Comparison of ENCODE assay signal across 16 cellular contexts in genomic region chr21:35254006-35254751, GRCh38.
DNase-seq lines count a peak whose midpoint lies in the region; ATAC-seq and TF ChIP-seq lines count a peak whose summit lies in the region.
"Had no signal": no experiment of that assay in that cellular context is flagged by ENCODE, and none has a peak within 500 bp of the region (broad histone marks: within the 10 kb centered on the region; RNA-seq: fewer than 3 reads in every experiment).

No MANE protein-coding gene starts in this region.

- DNase-seq in natural killer cell treated with Interleukin-12 subunit alpha and Interleukin-12 subunit beta and Interleukin-15 and Interleukin-18, amount 100 ng/mL, for 72 hours (ENCODE audit: low spot score) = no peak
- DNase-seq in natural killer cell = no peak
- no peak for DNase-seq in left lung
- DNase-seq in UCSD-AML1 (lab: John Stamatoyannopoulos, UW; ENCODE audit: unreplicated experiment) = no peak
- no peak for DNase-seq in midbrain (lab: John Stamatoyannopoulos, UW)
- DNase-seq: amygdala, GDM1, kidney glomerular epithelial cell, MV-4-11, NCI-H526, posterior cingulate gyrus had no signal

- no peaks in the 10 kb centered on the region for H3K9me3 ChIP-seq in left lung

- H3K4me1 ChIP-seq in left lung = no peaks in the 10 kb centered on the region

- H3K27ac ChIP-seq in left lung = no peak overlapping the region

- peaks cover 12% of the 10 kb centered on the region for H3K36me3 Mint-ChIP-seq in natural killer cell treated with Interleukin-12 subunit alpha and Interleukin-12 subunit beta and Interleukin-15 and Interleukin-18, amount 100 ng/mL, for 72 hours
- H3K36me3 Mint-ChIP-seq in natural killer cell = no peaks in the 10 kb centered on the region
- H3K36me3 Mint-ChIP-seq in brain = no peaks in the 10 kb centered on the region

- peak overlapping the region; percentile 9 to 63 for H3K27ac Mint-ChIP-seq in natural killer cell treated with Interleukin-12 subunit alpha and Interleukin-12 subunit beta and Interleukin-15 and Interleukin-18, amount 100 ng/mL, for 72 hours
- H3K27ac Mint-ChIP-seq in natural killer cell (no peak overlapping the region), brain (peak overlapping the region in 3 of 5 experiments; percentile 39 to 96 (median 57))
- H3K27ac Mint-ChIP-seq: B cell; T-helper 1 cell treated with Interleukin-12 subunit alpha and Interleukin-12 subunit beta and Interleukin-4 antibody, amounts not matched to agents 30 μg/mL and 1 μg/mL, for 36 hours had no signal

- TF ChIP-seq CTCF in natural killer cell (IDR thresholded peaks at IDR 0.05) (no peak), brain (conservative IDR thresholded peaks at IDR 0.05) (no peak), left lung (IDR thresholded peaks at IDR 0.05) (no peak)

- H3K4me1 Mint-ChIP-seq in natural killer cell treated with Interleukin-12 subunit alpha and Interleukin-12 subunit beta and Interleukin-15 and Interleukin-18, amount 100 ng/mL, for 72 hours (ENCODE audit: low read depth in 2 of 2) = peaks cover 9 to 42% of the 10 kb centered on the region in 2 donors
- H3K4me1 Mint-ChIP-seq in natural killer cell = no peaks in the 10 kb centered on the region
- peaks cover 43% of the 10 kb centered on the region for H3K4me1 Mint-ChIP-seq in brain
- H3K4me1 Mint-ChIP-seq: B cell had no signal

- H3K27me3 ChIP-seq in left lung = no peaks in the 10 kb centered on the region

- intact Hi-C loops in natural killer cell (cut with micrococcal nuclease) (no loop called here), left lung (cut with DNase I) (no loop called here)

- no peak for ATAC-seq in natural killer cell treated with Interleukin-12 subunit alpha and Interleukin-12 subunit beta and Interleukin-15 and Interleukin-18, amount 100 ng/mL, for 72 hours
- ATAC-seq in natural killer cell (no peak), left lung (peak; percentile 14), GM19035 (IDR thresholded peaks at IDR 0.05; ENCODE audit: unreplicated experiment) (no peak), GM18502 (IDR thresholded peaks at IDR 0.05; ENCODE audit: poor library complexity, unreplicated experiment) (no peak)

- H3K4me3 Mint-ChIP-seq in natural killer cell treated with Interleukin-12 subunit alpha and Interleukin-12 subunit beta and Interleukin-15 and Interleukin-18, amount 100 ng/mL, for 72 hours = peak overlapping the region; percentile 24
- H3K4me3 Mint-ChIP-seq in natural killer cell (no peak overlapping the region), brain (no peak overlapping the region)
- H3K4me3 Mint-ChIP-seq: B cell; T-helper 1 cell treated with Interleukin-12 subunit alpha and Interleukin-12 subunit beta and Interleukin-4 antibody, amounts not matched to agents 30 μg/mL and 1 μg/mL, for 36 hours had no signal

- peaks cover 5% of the 10 kb centered on the region for H3K9me3 Mint-ChIP-seq in natural killer cell treated with Interleukin-12 subunit alpha and Interleukin-12 subunit beta and Interleukin-15 and Interleukin-18, amount 100 ng/mL, for 72 hours
- H3K9me3 Mint-ChIP-seq in natural killer cell (peaks cover 0 to 3% of the 10 kb centered on the region in 2 donors), brain (peaks cover 0 to 7% (median 4%) of the 10 kb centered on the region in 5 experiments)

- H3K27me3 Mint-ChIP-seq in natural killer cell treated with Interleukin-12 subunit alpha and Interleukin-12 subunit beta and Interleukin-15 and Interleukin-18, amount 100 ng/mL, for 72 hours = peaks cover 0 to 9% of the 10 kb centered on the region in 2 donors
- peaks cover 7 to 27% of the 10 kb centered on the region in 2 donors for H3K27me3 Mint-ChIP-seq in natural killer cell (ENCODE audit: low read depth in 2 of 2)
- H3K27me3 Mint-ChIP-seq in brain = no peaks in the 10 kb centered on the region

- H3K36me3 ChIP-seq in left lung = no peaks in the 10 kb centered on the region

- H3K4me3 ChIP-seq in left lung = no peak overlapping the region

Comparison
In these comparisons a context has a peak if more than half of its experiments do, and no peak if none do; other contexts are left out.
1. H3K27ac Mint-ChIP-seq: peak in natural killer cell treated with Interleukin-12 subunit alpha and Interleukin-12 subunit beta and Interleukin-15 and Interleukin-18, amount 100 ng/mL, for 72 hours (2 of 2) and brain (3 of 5); none in natural killer cell (0 of 2).